Comparison of ENCODE assay signal across 1 cellular context in the genomic region with DNA sequence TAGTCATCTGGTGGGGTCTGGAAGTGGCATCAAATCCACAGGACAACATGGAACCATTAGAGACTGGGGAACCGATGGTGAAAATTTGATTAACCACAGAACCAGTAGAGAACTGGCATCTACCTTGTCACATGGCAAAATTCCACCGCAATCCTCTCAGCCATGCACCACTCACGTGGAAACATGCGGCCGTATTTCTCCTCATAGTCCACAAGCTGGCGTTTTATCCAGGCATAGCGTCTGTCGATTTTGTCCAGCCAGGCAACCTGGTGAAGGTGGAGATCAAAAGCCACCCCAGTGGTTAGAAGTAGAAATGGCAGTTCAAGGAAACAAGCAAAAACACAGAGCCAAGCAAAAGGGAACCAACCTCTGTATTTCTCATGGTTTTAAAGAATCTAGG.
TF ChIP-seq lines count a peak whose summit lies in the region.

No MANE protein-coding gene starts in this region.

TF ChIP-seq in GM23338, 12 proteins besides CTCF, POLR2A, EP300 and RAD21 (continued from another document):
- TF ChIP-seq, protein P1, sequence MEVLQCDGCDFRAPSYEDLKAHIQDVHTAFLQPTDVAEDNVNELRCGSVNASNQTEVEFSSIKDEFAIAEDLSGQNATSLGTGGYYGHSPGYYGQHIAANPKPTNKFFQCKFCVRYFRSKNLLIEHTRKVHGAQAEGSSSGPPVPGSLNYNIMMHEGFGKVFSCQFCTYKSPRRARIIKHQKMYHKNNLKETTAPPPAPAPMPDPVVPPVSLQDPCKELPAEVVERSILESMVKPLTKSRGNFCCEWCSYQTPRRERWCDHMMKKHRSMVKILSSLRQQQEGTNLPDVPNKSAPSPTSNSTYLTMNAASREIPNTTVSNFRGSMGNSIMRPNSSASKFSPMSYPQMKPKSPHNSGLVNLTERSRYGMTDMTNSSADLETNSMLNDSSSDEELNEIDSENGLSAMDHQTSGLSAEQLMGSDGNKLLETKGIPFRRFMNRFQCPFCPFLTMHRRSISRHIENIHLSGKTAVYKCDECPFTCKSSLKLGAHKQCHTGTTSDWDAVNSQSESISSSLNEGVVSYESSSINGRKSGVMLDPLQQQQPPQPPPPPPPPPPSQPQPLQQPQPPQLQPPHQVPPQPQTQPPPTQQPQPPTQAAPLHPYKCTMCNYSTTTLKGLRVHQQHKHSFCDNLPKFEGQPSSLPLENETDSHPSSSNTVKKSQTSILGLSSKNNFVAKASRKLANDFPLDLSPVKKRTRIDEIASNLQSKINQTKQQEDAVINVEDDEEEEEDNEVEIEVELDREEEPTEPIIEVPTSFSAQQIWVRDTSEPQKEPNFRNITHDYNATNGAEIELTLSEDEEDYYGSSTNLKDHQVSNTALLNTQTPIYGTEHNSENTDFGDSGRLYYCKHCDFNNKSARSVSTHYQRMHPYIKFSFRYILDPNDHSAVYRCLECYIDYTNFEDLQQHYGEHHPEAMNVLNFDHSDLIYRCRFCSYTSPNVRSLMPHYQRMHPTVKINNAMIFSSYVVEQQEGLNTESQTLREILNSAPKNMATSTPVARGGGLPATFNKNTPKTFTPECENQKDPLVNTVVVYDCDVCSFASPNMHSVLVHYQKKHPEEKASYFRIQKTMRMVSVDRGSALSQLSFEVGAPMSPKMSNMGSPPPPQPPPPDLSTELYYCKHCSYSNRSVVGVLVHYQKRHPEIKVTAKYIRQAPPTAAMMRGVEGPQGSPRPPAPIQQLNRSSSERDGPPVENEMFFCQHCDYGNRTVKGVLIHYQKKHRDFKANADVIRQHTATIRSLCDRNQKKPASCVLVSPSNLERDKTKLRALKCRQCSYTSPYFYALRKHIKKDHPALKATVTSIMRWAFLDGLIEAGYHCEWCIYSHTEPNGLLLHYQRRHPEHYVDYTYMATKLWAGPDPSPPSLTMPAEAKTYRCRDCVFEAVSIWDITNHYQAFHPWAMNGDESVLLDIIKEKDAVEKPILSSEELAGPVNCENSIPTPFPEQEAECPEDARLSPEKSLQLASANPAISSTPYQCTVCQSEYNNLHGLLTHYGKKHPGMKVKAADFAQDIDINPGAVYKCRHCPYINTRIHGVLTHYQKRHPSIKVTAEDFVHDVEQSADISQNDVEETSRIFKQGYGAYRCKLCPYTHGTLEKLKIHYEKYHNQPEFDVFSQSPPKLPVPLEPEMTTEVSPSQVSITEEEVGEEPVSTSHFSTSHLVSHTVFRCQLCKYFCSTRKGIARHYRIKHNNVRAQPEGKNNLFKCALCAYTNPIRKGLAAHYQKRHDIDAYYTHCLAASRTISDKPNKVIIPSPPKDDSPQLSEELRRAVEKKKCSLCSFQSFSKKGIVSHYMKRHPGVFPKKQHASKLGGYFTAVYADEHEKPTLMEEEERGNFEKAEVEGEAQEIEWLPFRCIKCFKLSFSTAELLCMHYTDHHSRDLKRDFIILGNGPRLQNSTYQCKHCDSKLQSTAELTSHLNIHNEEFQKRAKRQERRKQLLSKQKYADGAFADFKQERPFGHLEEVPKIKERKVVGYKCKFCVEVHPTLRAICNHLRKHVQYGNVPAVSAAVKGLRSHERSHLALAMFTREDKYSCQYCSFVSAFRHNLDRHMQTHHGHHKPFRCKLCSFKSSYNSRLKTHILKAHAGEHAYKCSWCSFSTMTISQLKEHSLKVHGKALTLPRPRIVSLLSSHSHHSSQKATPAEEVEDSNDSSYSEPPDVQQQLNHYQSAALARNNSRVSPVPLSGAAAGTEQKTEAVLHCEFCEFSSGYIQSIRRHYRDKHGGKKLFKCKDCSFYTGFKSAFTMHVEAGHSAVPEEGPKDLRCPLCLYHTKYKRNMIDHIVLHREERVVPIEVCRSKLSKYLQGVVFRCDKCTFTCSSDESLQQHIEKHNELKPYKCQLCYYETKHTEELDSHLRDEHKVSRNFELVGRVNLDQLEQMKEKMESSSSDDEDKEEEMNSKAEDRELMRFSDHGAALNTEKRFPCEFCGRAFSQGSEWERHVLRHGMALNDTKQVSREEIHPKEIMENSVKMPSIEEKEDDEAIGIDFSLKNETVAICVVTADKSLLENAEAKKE (CRISPR knock-in tag; IDR thresholded peaks at IDR 0.05): no peak
